In genomic region chr7:127946847-127947246, GRCh38 we compare ENCODE assay signal across 15 cellular contexts.
"Had no signal": no experiment of that assay in that cellular context is flagged by ENCODE, and none has a peak within 500 bp of the region (broad histone marks: within the 10 kb centered on the region; RNA-seq: fewer than 3 reads in every experiment).

No MANE protein-coding gene starts in this region.

- DNase-seq: activated CD4-positive, alpha-beta T cell treated with anti-CD3 and anti-CD28 coated beads, Interleukin-2, amount 50 U/mL, for 48 hours; activated T-cell treated with anti-CD3 and anti-CD28 coated beads for 4 hours; amniotic stem cell; caudate nucleus; endodermal cell; gastrocnemius medialis; head of caudate nucleus; left ventricle myocardium inferior; mucosa of descending colon; naive B cell; spleen; stimulated activated naive B cell treated with anti-CD40 and anti-IgM and Interleukin-4, amounts not matched to agents 10 μg/mL and 1 μg/mL and 100 μg/mL, for 72 hours; upper lobe of left lung had no signal

- H3K4me3 ChIP-seq: gastrocnemius medialis, left ventricle myocardium inferior, mucosa of descending colon, spleen, thoracic aorta, upper lobe of left lung had no signal

- H3K9me3 ChIP-seq: gastrocnemius medialis, left ventricle myocardium inferior, mucosa of descending colon, spleen, thoracic aorta, upper lobe of left lung had no signal

- H3K27ac ChIP-seq: gastrocnemius medialis, left ventricle myocardium inferior, spleen, thoracic aorta, upper lobe of left lung had no signal

- H3K4me1 ChIP-seq: gastrocnemius medialis had no signal

- H3K36me3 ChIP-seq: gastrocnemius medialis, left ventricle myocardium inferior, thoracic aorta, upper lobe of left lung had no signal

- H3K27me3 ChIP-seq: gastrocnemius medialis, spleen, upper lobe of left lung had no signal

- ATAC-seq: gastrocnemius medialis; mucosa of descending colon; right cardiac atrium; stimulated activated naive B cell treated with anti-CD40 and anti-IgM and Interleukin-4, amounts not matched to agents 10 μg/mL and 1 μg/mL and 100 μg/mL, for 72 hours had no signal
